Comparison of ENCODE assay signal across 3 cellular contexts in the genomic region with DNA sequence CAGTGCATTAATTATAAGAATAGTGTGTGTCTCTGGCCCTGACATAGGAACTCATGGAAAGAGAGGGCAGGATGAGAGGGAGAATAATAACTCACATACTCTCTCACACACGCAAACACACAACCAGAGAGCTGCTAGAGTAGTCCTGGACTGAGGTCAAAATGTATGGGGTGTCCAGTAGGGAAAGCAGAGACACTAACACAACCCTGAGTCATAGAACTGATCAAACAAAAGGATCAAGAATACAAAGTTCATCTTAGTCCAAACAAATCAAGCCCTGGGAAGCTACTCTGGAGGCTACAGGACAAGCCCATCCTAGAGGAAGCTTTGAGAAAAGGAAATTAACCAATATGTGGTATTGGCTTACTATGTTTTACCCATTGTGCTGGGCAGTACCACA.
TF ChIP-seq lines count a peak whose summit lies in the region.

No MANE protein-coding gene starts in this region.

TF ChIP-seq in A549, 52 proteins besides CTCF, POLR2A, EP300 and RAD21:
- TF ChIP-seq CEBPB (IDR thresholded peaks at IDR 0.05) (no peak), MAFK (IDR thresholded peaks at IDR 0.05; ENCODE audit: partially characterized antibody) (no peak), TFCP2L1 (CRISPR knock-in tag; IDR thresholded peaks at IDR 0.05) (no peak), REST (IDR thresholded peaks at IDR 0.05) (no peak), NFE2L2 (conservative IDR thresholded peaks at IDR 0.05; ENCODE audit: low read length) (no peak), HDAC2 (IDR thresholded peaks at IDR 0.05) (no peak), ZC3H11A (IDR thresholded peaks at IDR 0.05) (no peak)
TF ChIP-seq in A549: peak in this region for 0.

TF ChIP-seq in H1, 55 proteins besides CTCF, POLR2A, EP300 and RAD21:
- TF ChIP-seq EGR1 (IDR thresholded peaks at IDR 0.05; ENCODE audit: borderline replicate concordance, low read depth, low read length) (no peak), HDAC2 (IDR thresholded peaks at IDR 0.05; ENCODE audit: borderline replicate concordance in 1 of 2, low read depth in 2 of 2, low read length in 2 of 2) (no peak), CHD2 (IDR thresholded peaks at IDR 0.05; ENCODE audit: low read length) (no peak), FOSL1 (IDR thresholded peaks at IDR 0.05; ENCODE audit: insufficient read depth, low read depth, low read length) (no peak), MAX (IDR thresholded peaks at IDR 0.05) (no peak), CHD7 (IDR thresholded peaks at IDR 0.05; ENCODE audit: insufficient replicate concordance, low read length) (no peak), BCL11A (IDR thresholded peaks at IDR 0.05; ENCODE audit: low read depth in 2 of 2, low read length in 2 of 2) (no peak)

TF ChIP-seq in HepG2, 621 proteins besides CTCF, POLR2A, EP300 and RAD21 (continues in another document):
- TF ChIP-seq ZUFSP (CRISPR knock-in tag; IDR thresholded peaks at IDR 0.05; ENCODE audit: borderline replicate concordance) (no peak), ZNF749 (CRISPR knock-in tag; IDR thresholded peaks at IDR 0.05; ENCODE audit: borderline replicate concordance) (no peak), KAT8 (CRISPR knock-in tag; IDR thresholded peaks at IDR 0.05) (0 out of 2 replicates have a peak, but pooled peaks have one; percentile 33), POGZ (CRISPR knock-in tag; IDR thresholded peaks at IDR 0.05) (peak; percentile 59; the same call in 1 of the 2 replicates), JUND (CRISPR knock-in tag; IDR thresholded peaks at IDR 0.05) (peak; percentile 87), ZNF703 (CRISPR knock-in tag; IDR thresholded peaks at IDR 0.05; ENCODE audit: borderline replicate concordance) (no peak), ZC3H4 (CRISPR knock-in tag; IDR thresholded peaks at IDR 0.05; ENCODE audit: borderline replicate concordance) (no peak), NKX3-1 (CRISPR knock-in tag; IDR thresholded peaks at IDR 0.05) (no peak), ZNF563 (CRISPR knock-in tag; IDR thresholded peaks at IDR 0.05) (no peak), SPEN (CRISPR knock-in tag; IDR thresholded peaks at IDR 0.05; ENCODE audit: low read depth) (no peak), GATAD2A (CRISPR knock-in tag; IDR thresholded peaks at IDR 0.05) (peak; percentile 89), ZNF790 (CRISPR knock-in tag; IDR thresholded peaks at IDR 0.05; ENCODE audit: borderline replicate concordance) (no peak), ZNF510 (CRISPR knock-in tag; IDR thresholded peaks at IDR 0.05; ENCODE audit: low read depth) (no peak), ATF3 (CRISPR knock-in tag; IDR thresholded peaks at IDR 0.05) (peak; percentile 80), ZNF326 (CRISPR knock-in tag; IDR thresholded peaks at IDR 0.05; ENCODE audit: borderline replicate concordance) (no peak), HOXA9 (CRISPR knock-in tag; IDR thresholded peaks at IDR 0.05; ENCODE audit: borderline replicate concordance) (no peak), ZNF614 (CRISPR knock-in tag; IDR thresholded peaks at IDR 0.05; ENCODE audit: borderline replicate concordance) (no peak), SNAI1 (CRISPR knock-in tag; IDR thresholded peaks at IDR 0.05; ENCODE audit: borderline replicate concordance) (no peak), ZFY (CRISPR knock-in tag; IDR thresholded peaks at IDR 0.05) (no peak), ZSCAN25 (CRISPR knock-in tag; IDR thresholded peaks at IDR 0.05) (no peak), MAX (IDR thresholded peaks at IDR 0.05) (no peak), ZNF615 (CRISPR knock-in tag; IDR thresholded peaks at IDR 0.05; ENCODE audit: borderline replicate concordance) (no peak), ZNF281 (CRISPR knock-in tag; IDR thresholded peaks at IDR 0.05; ENCODE audit: borderline replicate concordance) (no peak), TCF7 (IDR thresholded peaks at IDR 0.05; ENCODE audit: low read depth) (peak; percentile 26; the same call in 1 of the 2 replicates), RFXANK (CRISPR knock-in tag; IDR thresholded peaks at IDR 0.05) (no peak), TARDBP (CRISPR knock-in tag; IDR thresholded peaks at IDR 0.05) (no peak), SMAD3 (CRISPR knock-in tag; IDR thresholded peaks at IDR 0.05) (no peak), ZNF230 (CRISPR knock-in tag; IDR thresholded peaks at IDR 0.05) (no peak), ZFP41 (CRISPR knock-in tag; IDR thresholded peaks at IDR 0.05; ENCODE audit: borderline replicate concordance) (no peak), CBX1 (IDR thresholded peaks at IDR 0.05; ENCODE audit: low read depth) (peak; percentile 40), ZFX (CRISPR knock-in tag; IDR thresholded peaks at IDR 0.05; ENCODE audit: low read depth) (no peak), ZBTB7B (CRISPR knock-in tag; IDR thresholded peaks at IDR 0.05) (no peak), ZEB1 (IDR thresholded peaks at IDR 0.05; ENCODE audit: insufficient replicate concordance, low read depth) (no peak), DMAP1 (CRISPR knock-in tag; IDR thresholded peaks at IDR 0.05) (no peak), ZNF609 (CRISPR knock-in tag; IDR thresholded peaks at IDR 0.05; ENCODE audit: borderline replicate concordance) (0 out of 2 replicates have a peak, but pooled peaks have one; percentile 24), NFYB (CRISPR knock-in tag; IDR thresholded peaks at IDR 0.05) (no peak)
- TF ChIP-seq, protein P1, sequence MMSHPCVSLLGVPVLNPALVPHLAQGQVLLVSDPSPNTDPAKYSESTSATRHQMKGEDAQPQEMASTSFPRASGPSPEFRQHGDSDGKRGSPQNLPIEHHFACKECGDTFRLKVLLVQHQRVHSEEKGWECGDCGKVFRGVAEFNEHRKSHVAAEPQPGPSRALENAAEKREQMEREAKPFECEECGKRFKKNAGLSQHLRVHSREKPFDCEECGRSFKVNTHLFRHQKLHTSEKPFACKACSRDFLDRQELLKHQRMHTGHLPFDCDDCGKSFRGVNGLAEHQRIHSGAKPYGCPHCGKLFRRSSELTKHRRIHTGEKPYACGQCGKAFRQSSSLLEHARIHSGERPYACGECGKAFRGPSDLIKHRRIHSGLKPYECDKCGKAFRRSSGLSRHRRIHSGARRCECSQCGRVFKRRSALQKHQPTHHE (CRISPR knock-in tag; IDR thresholded peaks at IDR 0.05; ENCODE audit: borderline replicate concordance) = no peak
- TF ChIP-seq, protein P2, sequence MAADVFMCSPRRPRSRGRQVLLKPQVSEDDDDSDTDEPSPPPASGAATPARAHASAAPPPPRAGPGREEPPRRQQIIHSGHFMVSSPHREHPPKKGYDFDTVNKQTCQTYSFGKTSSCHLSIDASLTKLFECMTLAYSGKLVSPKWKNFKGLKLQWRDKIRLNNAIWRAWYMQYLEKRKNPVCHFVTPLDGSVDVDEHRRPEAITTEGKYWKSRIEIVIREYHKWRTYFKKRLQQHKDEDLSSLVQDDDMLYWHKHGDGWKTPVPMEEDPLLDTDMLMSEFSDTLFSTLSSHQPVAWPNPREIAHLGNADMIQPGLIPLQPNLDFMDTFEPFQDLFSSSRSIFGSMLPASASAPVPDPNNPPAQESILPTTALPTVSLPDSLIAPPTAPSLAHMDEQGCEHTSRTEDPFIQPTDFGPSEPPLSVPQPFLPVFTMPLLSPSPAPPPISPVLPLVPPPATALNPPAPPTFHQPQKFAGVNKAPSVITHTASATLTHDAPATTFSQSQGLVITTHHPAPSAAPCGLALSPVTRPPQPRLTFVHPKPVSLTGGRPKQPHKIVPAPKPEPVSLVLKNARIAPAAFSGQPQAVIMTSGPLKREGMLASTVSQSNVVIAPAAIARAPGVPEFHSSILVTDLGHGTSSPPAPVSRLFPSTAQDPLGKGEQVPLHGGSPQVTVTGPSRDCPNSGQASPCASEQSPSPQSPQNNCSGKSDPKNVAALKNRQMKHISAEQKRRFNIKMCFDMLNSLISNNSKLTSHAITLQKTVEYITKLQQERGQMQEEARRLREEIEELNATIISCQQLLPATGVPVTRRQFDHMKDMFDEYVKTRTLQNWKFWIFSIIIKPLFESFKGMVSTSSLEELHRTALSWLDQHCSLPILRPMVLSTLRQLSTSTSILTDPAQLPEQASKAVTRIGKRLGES (CRISPR knock-in tag; IDR thresholded peaks at IDR 0.05; ENCODE audit: borderline replicate concordance) = no peak
- TF ChIP-seq, protein P3, sequence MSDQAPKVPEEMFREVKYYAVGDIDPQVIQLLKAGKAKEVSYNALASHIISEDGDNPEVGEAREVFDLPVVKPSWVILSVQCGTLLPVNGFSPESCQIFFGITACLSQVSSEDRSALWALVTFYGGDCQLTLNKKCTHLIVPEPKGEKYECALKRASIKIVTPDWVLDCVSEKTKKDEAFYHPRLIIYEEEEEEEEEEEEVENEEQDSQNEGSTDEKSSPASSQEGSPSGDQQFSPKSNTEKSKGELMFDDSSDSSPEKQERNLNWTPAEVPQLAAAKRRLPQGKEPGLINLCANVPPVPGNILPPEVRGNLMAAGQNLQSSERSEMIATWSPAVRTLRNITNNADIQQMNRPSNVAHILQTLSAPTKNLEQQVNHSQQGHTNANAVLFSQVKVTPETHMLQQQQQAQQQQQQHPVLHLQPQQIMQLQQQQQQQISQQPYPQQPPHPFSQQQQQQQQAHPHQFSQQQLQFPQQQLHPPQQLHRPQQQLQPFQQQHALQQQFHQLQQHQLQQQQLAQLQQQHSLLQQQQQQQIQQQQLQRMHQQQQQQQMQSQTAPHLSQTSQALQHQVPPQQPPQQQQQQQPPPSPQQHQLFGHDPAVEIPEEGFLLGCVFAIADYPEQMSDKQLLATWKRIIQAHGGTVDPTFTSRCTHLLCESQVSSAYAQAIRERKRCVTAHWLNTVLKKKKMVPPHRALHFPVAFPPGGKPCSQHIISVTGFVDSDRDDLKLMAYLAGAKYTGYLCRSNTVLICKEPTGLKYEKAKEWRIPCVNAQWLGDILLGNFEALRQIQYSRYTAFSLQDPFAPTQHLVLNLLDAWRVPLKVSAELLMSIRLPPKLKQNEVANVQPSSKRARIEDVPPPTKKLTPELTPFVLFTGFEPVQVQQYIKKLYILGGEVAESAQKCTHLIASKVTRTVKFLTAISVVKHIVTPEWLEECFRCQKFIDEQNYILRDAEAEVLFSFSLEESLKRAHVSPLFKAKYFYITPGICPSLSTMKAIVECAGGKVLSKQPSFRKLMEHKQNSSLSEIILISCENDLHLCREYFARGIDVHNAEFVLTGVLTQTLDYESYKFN (CRISPR knock-in tag; conservative IDR thresholded peaks at IDR 0.05) = peak; percentile 89
